In genomic region chr12:110581951-110582285, GRCh38 we compare ENCODE assay signal across 8 cellular contexts. TPM values are rescaled to one million over a fixed set of nuclear protein-coding genes. Genes with fewer than 3 reads are reported as not detected.
A peak's percentile ranks its signal among the peaks of the same experiment; 100 is the strongest.
DNase-seq lines count a peak whose midpoint lies in the region; ATAC-seq and TF ChIP-seq lines count a peak whose summit lies in the region.

No MANE protein-coding gene starts in this region.

- no peaks in the 10 kb centered on the region for H3K27me3 Mint-ChIP-seq in activated CD8-positive, alpha-beta T cell treated with anti-CD3 and anti-CD28 coated beads for 36 hours
- no peaks in the 10 kb centered on the region for H3K27me3 Mint-ChIP-seq in stimulated activated memory B cell treated with anti-CD40 and anti-IgM and Interleukin-4, amounts not matched to agents 10 μg/mL and 1 μg/mL and 100 μg/mL, for 72 hours

- CTCF ChIA-PET in activated CD8-positive, alpha-beta T cell treated with anti-CD3 and anti-CD28 coated beads for 36 hours (lab: Charles Lee), result interaction anchor here (1.2 to 1.3 kb wide), 2 partner anchors 18 to 21 kb away, joined by 3 to 5 read pairs; no protein-coding TSS in a partner anchor

- POLR2A ChIA-PET in activated CD8-positive, alpha-beta T cell treated with anti-CD3 and anti-CD28 coated beads for 36 hours (lab: Charles Lee), result interaction anchor here (0.5 to 1.0 kb wide), 2 partner anchors 8 to 113 kb away, joined by 3 read pairs; partner anchors contain the start of gene FAM216A

- H3K27ac ChIP-seq in iPS DF 6.9 (ENCODE audit: low read length), result no peak overlapping the region

- intact Hi-C loops in activated CD8-positive, alpha-beta T cell treated with anti-CD3 and anti-CD28 coated beads for 36 hours (cut with micrococcal nuclease), result no loop called here

- no peaks in the 10 kb centered on the region for H3K9me3 ChIP-seq in iPS DF 6.9 (ENCODE audit: control insufficient read depth, insufficient read depth, low read length)

- TF ChIP-seq CTCF in activated CD8-positive, alpha-beta T cell treated with anti-CD3 and anti-CD28 coated beads for 36 hours (IDR thresholded peaks at IDR 0.05), result no peak

- H3K4me1 Mint-ChIP-seq in activated CD8-positive, alpha-beta T cell treated with anti-CD3 and anti-CD28 coated beads for 36 hours (ENCODE audit: low read depth), result peaks cover 65% of the 10 kb centered on the region
- peaks cover 67% of the 10 kb centered on the region for H3K4me1 Mint-ChIP-seq in stimulated activated memory B cell treated with anti-CD40 and anti-IgM and Interleukin-4, amounts not matched to agents 10 μg/mL and 1 μg/mL and 100 μg/mL, for 72 hours

- H3K27me3 ChIP-seq in iPS DF 6.9 (ENCODE audit: control insufficient read depth, insufficient read depth, low read length), result no peaks in the 10 kb centered on the region

- peaks cover 29% of the 10 kb centered on the region for H3K36me3 Mint-ChIP-seq in activated CD8-positive, alpha-beta T cell treated with anti-CD3 and anti-CD28 coated beads for 36 hours (ENCODE audit: low read depth)
- peaks cover 5% of the 10 kb centered on the region for H3K36me3 Mint-ChIP-seq in stimulated activated memory B cell treated with anti-CD40 and anti-IgM and Interleukin-4, amounts not matched to agents 10 μg/mL and 1 μg/mL and 100 μg/mL, for 72 hours

- no peak for ATAC-seq in activated CD8-positive, alpha-beta T cell treated with anti-CD3 and anti-CD28 coated beads for 36 hours
- ATAC-seq in stimulated activated memory B cell treated with anti-CD40 and anti-IgM and Interleukin-4, amounts not matched to agents 10 μg/mL and 1 μg/mL and 100 μg/mL, for 72 hours, result no peak
- no peak for ATAC-seq in HG02840 (IDR thresholded peaks at IDR 0.05; ENCODE audit: low FRiP score, unreplicated experiment)

- WGBS in iPS DF 6.9 (ENCODE audit: insufficient coverage, insufficient read length), result no CpG with 5 or more reads among the region's 9 CpGs

- H3K36me3 ChIP-seq in iPS DF 6.9 (ENCODE audit: control insufficient read depth, insufficient read depth, low read length), result no peaks in the 10 kb centered on the region

- peak; percentile 45 for DNase-seq in NCI-H82 (lab: John Stamatoyannopoulos, UW)
- DNase-seq in NCI-H82 treated with DMSO at 0.1 percent for 48 hours (lab: John Stamatoyannopoulos, UW; ENCODE audit: unreplicated experiment), result no peak
- DNase-seq in activated CD8-positive, alpha-beta T cell treated with anti-CD3 and anti-CD28 coated beads for 36 hours, result peak; percentile 18
- no peak for DNase-seq in iPS DF 6.9 (ENCODE audit: low read depth, low spot score)
- DNase-seq in C1 segment of cervical spinal cord (lab: John Stamatoyannopoulos, UW), result no peak
- DNase-seq in HuH-7 (ENCODE audit: low spot score), result no peak

- no peaks in the 10 kb centered on the region for H3K9me3 Mint-ChIP-seq in activated CD8-positive, alpha-beta T cell treated with anti-CD3 and anti-CD28 coated beads for 36 hours
- no peaks in the 10 kb centered on the region for H3K9me3 Mint-ChIP-seq in stimulated activated memory B cell treated with anti-CD40 and anti-IgM and Interleukin-4, amounts not matched to agents 10 μg/mL and 1 μg/mL and 100 μg/mL, for 72 hours

- H3K4me3 ChIP-seq in iPS DF 6.9 (ENCODE audit: low read length), result peak overlapping the region; percentile 85

- peak overlapping the region; percentile 96 for H3K27ac Mint-ChIP-seq in activated CD8-positive, alpha-beta T cell treated with anti-CD3 and anti-CD28 coated beads for 36 hours
- H3K27ac Mint-ChIP-seq in stimulated activated memory B cell treated with anti-CD40 and anti-IgM and Interleukin-4, amounts not matched to agents 10 μg/mL and 1 μg/mL and 100 μg/mL, for 72 hours, result peak overlapping the region; percentile 95

- H3K4me1 ChIP-seq in iPS DF 6.9 (ENCODE audit: control insufficient read depth, insufficient read depth, low read length), result peaks cover 6% of the 10 kb centered on the region

- H3K4me3 Mint-ChIP-seq in activated CD8-positive, alpha-beta T cell treated with anti-CD3 and anti-CD28 coated beads for 36 hours, result peak overlapping the region; percentile 92
- H3K4me3 Mint-ChIP-seq in stimulated activated memory B cell treated with anti-CD40 and anti-IgM and Interleukin-4, amounts not matched to agents 10 μg/mL and 1 μg/mL and 100 μg/mL, for 72 hours, result peak overlapping the region; percentile 91

RNA-seq across cellular contexts. Expression of gene PPTC7, which starts 1.2 kb away (rescaled TPM):
- total RNA-seq in activated CD8-positive, alpha-beta T cell treated with anti-CD3 and anti-CD28 coated beads for 36 hours, result 10 to 100 TPM; 43.1 to 44.5 TPM

RNA-seq across cellular contexts. Expression of gene TCTN1, which starts 32.0 kb away (rescaled TPM):
- total RNA-seq in activated CD8-positive, alpha-beta T cell treated with anti-CD3 and anti-CD28 coated beads for 36 hours, result 1 to 10 TPM; 7.9 to 8.6 TPM

Comparison
In these comparisons a context has a peak if more than half of its experiments do, and no peak if none do; other contexts are left out.
1. DNase-seq: peak in NCI-H82 (single experiment) and activated CD8-positive, alpha-beta T cell treated with anti-CD3 and anti-CD28 coated beads for 36 hours (single experiment); none in NCI-H82 treated with DMSO at 0.1 percent for 48 hours (single experiment), iPS DF 6.9 (single experiment), C1 segment of cervical spinal cord (0 of 14) and HuH-7 (single experiment).